Comparison of ENCODE assay signal across 12 cellular contexts in genomic region chr6:56756219-56756789, GRCh38.
A peak's percentile ranks its signal among the peaks of the same experiment; 100 is the strongest.
DNase-seq lines count a peak whose midpoint lies in the region; ATAC-seq, FAIRE-seq and TF ChIP-seq lines count a peak whose summit lies in the region.
"Had no signal": no experiment of that assay in that cellular context is flagged by ENCODE, and none has a peak within 500 bp of the region (broad histone marks: within the 10 kb centered on the region; RNA-seq: fewer than 3 reads in every experiment).

No MANE protein-coding gene starts in this region.

- intact Hi-C loops in Right ventricle myocardium inferior (cut with DNase I) (loop anchor here (2.0 kb wide), 1 partner anchor 44 kb away; no protein-coding TSS in a partner anchor), cardiac septum (cut with DNase I) (loop anchor here (5.0 kb wide), 2 partner anchors 49 to 119 kb away; no protein-coding TSS in a partner anchor), aorta (cut with DNase I) (loop anchor here in 1 of 2 donors (5.0 to 10.0 kb wide), 2 partner anchors 49 to 392 kb away; no protein-coding TSS in a partner anchor)
- intact Hi-C loops in activated CD4-positive, alpha-beta T cell treated with anti-CD3 and anti-CD28 coated beads, Interleukin-2, amount 10 ng/mL, durations not matched to agents 24 days and 14 days (cut with micrococcal nuclease): loop anchor here (10.0 kb wide), 1 partner anchor 122 kb away; no protein-coding TSS in a partner anchor

- H3K4me1 ChIP-seq in aorta (ENCODE audit: control insufficient read depth in 1 of 2, insufficient read depth in 2 of 2, low read length in 2 of 2): peaks cover 0 to 6% of the 10 kb centered on the region in 2 donors

- peak overlapping the region in 1 of 2 donors; percentile 55 for H3K27ac ChIP-seq in aorta (ENCODE audit: low read depth in 1 of 2, low read length in 2 of 2)

- ATAC-seq in Right ventricle myocardium inferior (peak; percentile 29), aorta (ENCODE audit: low FRiP score) (peak; percentile 52), HG03139 (IDR thresholded peaks at IDR 0.05; ENCODE audit: unreplicated experiment) (no peak)
- ATAC-seq: naive thymus-derived CD8-positive, alpha-beta T cell had no signal

- peaks cover 3% of the 10 kb centered on the region for H3K27me3 Mint-ChIP-seq in glutamatergic neuron (ENCODE audit: unreplicated experiment)
- no peaks in the 10 kb centered on the region for H3K27me3 Mint-ChIP-seq in neural crest cell (ENCODE audit: low read depth)
- H3K27me3 Mint-ChIP-seq in activated CD4-positive, alpha-beta T cell treated with anti-CD3 and anti-CD28 coated beads, Interleukin-2, amount 10 ng/mL, durations not matched to agents 24 days and 14 days: no peaks in the 10 kb centered on the region

- no peaks in the 10 kb centered on the region for H3K36me3 ChIP-seq in aorta (ENCODE audit: control insufficient read depth in 1 of 2, insufficient read depth in 2 of 2, low read length in 1 of 2)

- peaks cover 67% of the 10 kb centered on the region for H3K4me1 Mint-ChIP-seq in glutamatergic neuron (ENCODE audit: low read depth, unreplicated experiment)
- H3K4me1 Mint-ChIP-seq in neural crest cell: peaks cover 54% of the 10 kb centered on the region
- H3K4me1 Mint-ChIP-seq in activated CD4-positive, alpha-beta T cell treated with anti-CD3 and anti-CD28 coated beads, Interleukin-2, amount 10 ng/mL, durations not matched to agents 24 days and 14 days: peaks cover 5% of the 10 kb centered on the region
- H3K4me1 Mint-ChIP-seq: naive thymus-derived CD8-positive, alpha-beta T cell had no signal

- H3K27me3 ChIP-seq in aorta (ENCODE audit: control insufficient read depth in 1 of 2, insufficient read depth in 2 of 2, low read length in 1 of 2): no peaks in the 10 kb centered on the region

- peak overlapping the region; percentile 59 for H3K4me3 Mint-ChIP-seq in glutamatergic neuron (ENCODE audit: unreplicated experiment)
- H3K4me3 Mint-ChIP-seq in neural crest cell: no peak overlapping the region
- no peak overlapping the region for H3K4me3 Mint-ChIP-seq in activated CD4-positive, alpha-beta T cell treated with anti-CD3 and anti-CD28 coated beads, Interleukin-2, amount 10 ng/mL, durations not matched to agents 24 days and 14 days
- H3K4me3 Mint-ChIP-seq: naive thymus-derived CD8-positive, alpha-beta T cell had no signal

- no peak overlapping the region for H3K4me3 ChIP-seq in aorta (ENCODE audit: low read length in 2 of 2)

- H3K36me3 Mint-ChIP-seq in glutamatergic neuron (ENCODE audit: unreplicated experiment) (no peaks in the 10 kb centered on the region), neural crest cell (ENCODE audit: low read depth) (no peaks in the 10 kb centered on the region)
- H3K36me3 Mint-ChIP-seq in activated CD4-positive, alpha-beta T cell treated with anti-CD3 and anti-CD28 coated beads, Interleukin-2, amount 10 ng/mL, durations not matched to agents 24 days and 14 days (ENCODE audit: low read depth): no peaks in the 10 kb centered on the region
- H3K36me3 Mint-ChIP-seq: naive thymus-derived CD8-positive, alpha-beta T cell had no signal

- peaks cover 10% of the 10 kb centered on the region for H3K9me3 Mint-ChIP-seq in glutamatergic neuron (ENCODE audit: unreplicated experiment)
- no peaks in the 10 kb centered on the region for H3K9me3 Mint-ChIP-seq in neural crest cell
- H3K9me3 Mint-ChIP-seq in activated CD4-positive, alpha-beta T cell treated with anti-CD3 and anti-CD28 coated beads, Interleukin-2, amount 10 ng/mL, durations not matched to agents 24 days and 14 days: no peaks in the 10 kb centered on the region
- H3K9me3 Mint-ChIP-seq: naive thymus-derived CD8-positive, alpha-beta T cell had no signal

- H3K9me3 ChIP-seq in aorta (ENCODE audit: control insufficient read depth, low read length): no peaks in the 10 kb centered on the region

- no peak for TF ChIP-seq CTCF in glutamatergic neuron (IDR thresholded peaks at IDR 0.05; ENCODE audit: partially characterized antibody, unreplicated experiment)
- no peak for TF ChIP-seq CTCF in neural crest cell (conservative IDR thresholded peaks at IDR 0.05)

- no peak for FAIRE-seq in frontal cortex (lab: Jason Lieb, UNC)

- H3K27ac Mint-ChIP-seq in glutamatergic neuron (ENCODE audit: unreplicated experiment): peak overlapping the region; percentile 94
- H3K27ac Mint-ChIP-seq in neural crest cell (ENCODE audit: unreplicated experiment): peak overlapping the region; percentile 16
- H3K27ac Mint-ChIP-seq in activated CD4-positive, alpha-beta T cell treated with anti-CD3 and anti-CD28 coated beads, Interleukin-2, amount 10 ng/mL, durations not matched to agents 24 days and 14 days: no peak overlapping the region
- H3K27ac Mint-ChIP-seq: naive thymus-derived CD8-positive, alpha-beta T cell had no signal

- DNase-seq in Right ventricle myocardium inferior (ENCODE audit: missing footprints): no peak
- no peak for DNase-seq in cardiac septum (ENCODE audit: low spot score)
- no peak for DNase-seq in glutamatergic neuron
- no peak for DNase-seq in neural crest cell (ENCODE audit: low read depth, low spot score)
- DNase-seq in aorta: no peak
- no peak for DNase-seq in frontal cortex (ENCODE audit: low spot score in 2 of 2)
- no peak for DNase-seq in activated CD4-positive, alpha-beta T cell treated with anti-CD3 and anti-CD28 coated beads, Interleukin-2, amount 10 ng/mL, durations not matched to agents 24 days and 14 days
- DNase-seq: ACHN; DND-41; naive thymus-derived CD8-positive, alpha-beta T cell; NCI-H2081 had no signal

- WGBS in aorta, 2 donors: 37 to 48% methylated on average over 4 of the region's 4 CpGs
